In genomic region chr6:19841181-19841580, GRCh38 we compare ENCODE assay signal across 14 cellular contexts. TPM values are rescaled to one million over a fixed set of nuclear protein-coding genes. Genes with fewer than 3 reads are reported as not detected.
DNase-seq lines count a peak whose midpoint lies in the region; ATAC-seq and TF ChIP-seq lines count a peak whose summit lies in the region.
"Had no signal": no experiment of that assay in that cellular context is flagged by ENCODE, and none has a peak within 500 bp of the region (broad histone marks: within the 10 kb centered on the region; RNA-seq: fewer than 3 reads in every experiment).

No MANE protein-coding gene starts in this region.

- H3K36me3 ChIP-seq in brain microvascular endothelial cell (replicated peaks) = no peaks in the 10 kb centered on the region

- peak; percentile 28 for DNase-seq in EH (ENCODE audit: low read depth)
- peak; percentile 34 for DNase-seq in midbrain (lab: John Stamatoyannopoulos, UW)
- DNase-seq in activated CD4-positive, alpha-beta T cell treated with anti-CD3 and anti-CD28 coated beads, Interleukin-2, amount 10 ng/mL, durations not matched to agents 7 days and 5 days = no peak
- no peak for DNase-seq in stimulated activated naive CD8-positive, alpha-beta T cell treated with anti-CD3 and anti-CD28 coated beads, Interleukin-15, amount 100 ng/mL, for 72 hours
- DNase-seq in brain microvascular endothelial cell = no peak
- DNase-seq in NCI-H1436 treated with DMSO at 0.1 percent for 48 hours (lab: John Stamatoyannopoulos, UW) = no peak
- DNase-seq: activated CD4-positive, alpha-beta memory T cell treated with anti-CD3 and anti-CD28 coated beads, Interleukin-2, amount 10 ng/mL, durations not matched to agents 7 days and 5 days; DND-41; KBM-7; NCI-H446; stimulated activated naive CD8-positive, alpha-beta T cell treated with anti-CD3 and anti-CD28 coated beads, Interleukin-15, Interleukin-2, amounts not matched to agents 100 U/mL and 50 U/mL, for 24 hours had no signal

- peak overlapping the region; percentile 90 for H3K27ac ChIP-seq in 22Rv1
- H3K27ac ChIP-seq in brain microvascular endothelial cell = no peak overlapping the region
- H3K27ac ChIP-seq: HL-60 had no signal

- CTCF ChIA-PET in activated CD4-positive, alpha-beta T cell treated with anti-CD3 and anti-CD28 coated beads, Interleukin-2, amount 10 ng/mL, durations not matched to agents 7 days and 5 days (lab: Charles Lee) = no interaction called here

- peaks cover 64% of the 10 kb centered on the region for H3K4me1 Mint-ChIP-seq in brain
- peaks cover 8% of the 10 kb centered on the region for H3K4me1 Mint-ChIP-seq in activated CD4-positive, alpha-beta T cell treated with anti-CD3 and anti-CD28 coated beads, Interleukin-2, amount 10 ng/mL, durations not matched to agents 7 days and 5 days
- H3K4me1 Mint-ChIP-seq in stimulated activated naive CD8-positive, alpha-beta T cell treated with anti-CD3 and anti-CD28 coated beads, Interleukin-15, amount 100 ng/mL, for 72 hours = peaks cover 14% of the 10 kb centered on the region

- H3K36me3 Mint-ChIP-seq in brain = peaks cover 26% of the 10 kb centered on the region
- peaks cover 2% of the 10 kb centered on the region for H3K36me3 Mint-ChIP-seq in activated CD4-positive, alpha-beta T cell treated with anti-CD3 and anti-CD28 coated beads, Interleukin-2, amount 10 ng/mL, durations not matched to agents 7 days and 5 days (ENCODE audit: low read depth)

- peak overlapping the region in 4 of 5 experiments; percentile 80 to 98 (median 86) for H3K27ac Mint-ChIP-seq in brain
- H3K27ac Mint-ChIP-seq in activated CD4-positive, alpha-beta T cell treated with anti-CD3 and anti-CD28 coated beads, Interleukin-2, amount 10 ng/mL, durations not matched to agents 7 days and 5 days = no peak overlapping the region
- H3K27ac Mint-ChIP-seq in stimulated activated naive CD8-positive, alpha-beta T cell treated with anti-CD3 and anti-CD28 coated beads, Interleukin-15, amount 100 ng/mL, for 72 hours = no peak overlapping the region
- H3K27ac Mint-ChIP-seq: activated CD4-positive, alpha-beta memory T cell treated with anti-CD3 and anti-CD28 coated beads, Interleukin-2, amount 10 ng/mL, durations not matched to agents 7 days and 5 days had no signal

- H3K4me3 Mint-ChIP-seq in brain = peak overlapping the region; percentile 92 to 98 (median 93)
- no peak overlapping the region for H3K4me3 Mint-ChIP-seq in activated CD4-positive, alpha-beta T cell treated with anti-CD3 and anti-CD28 coated beads, Interleukin-2, amount 10 ng/mL, durations not matched to agents 7 days and 5 days
- no peak overlapping the region for H3K4me3 Mint-ChIP-seq in stimulated activated naive CD8-positive, alpha-beta T cell treated with anti-CD3 and anti-CD28 coated beads, Interleukin-15, amount 100 ng/mL, for 72 hours
- H3K4me3 Mint-ChIP-seq: activated CD4-positive, alpha-beta memory T cell treated with anti-CD3 and anti-CD28 coated beads, Interleukin-2, amount 10 ng/mL, durations not matched to agents 7 days and 5 days had no signal

- ATAC-seq in stimulated activated naive CD8-positive, alpha-beta T cell treated with anti-CD3 and anti-CD28 coated beads, Interleukin-15, amount 100 ng/mL, for 72 hours = no peak
- ATAC-seq: stimulated activated naive CD8-positive, alpha-beta T cell treated with anti-CD3 and anti-CD28 coated beads, Interleukin-15, Interleukin-2, amounts not matched to agents 100 U/mL and 50 U/mL, for 24 hours had no signal

- in situ Hi-C loops in brain microvascular endothelial cell (cut with HindIII; ENCODE audit: low pct_ligation_motif_present, low sequenced_read_pairs) = no loop called here

- POLR2A ChIA-PET in activated CD4-positive, alpha-beta T cell treated with anti-CD3 and anti-CD28 coated beads, Interleukin-2, amount 10 ng/mL, durations not matched to agents 7 days and 5 days (lab: Charles Lee) = no interaction called here

- H3K27me3 ChIP-seq in brain microvascular endothelial cell (replicated peaks) = no peaks in the 10 kb centered on the region

- no peak overlapping the region for H3K4me3 ChIP-seq in brain microvascular endothelial cell (ENCODE audit: low read depth, low read length)

- peaks cover 0 to 8% (median 0%) of the 10 kb centered on the region in 5 experiments for H3K9me3 Mint-ChIP-seq in brain
- no peaks in the 10 kb centered on the region for H3K9me3 Mint-ChIP-seq in activated CD4-positive, alpha-beta T cell treated with anti-CD3 and anti-CD28 coated beads, Interleukin-2, amount 10 ng/mL, durations not matched to agents 7 days and 5 days
- no peaks in the 10 kb centered on the region for H3K9me3 Mint-ChIP-seq in stimulated activated naive CD8-positive, alpha-beta T cell treated with anti-CD3 and anti-CD28 coated beads, Interleukin-15, amount 100 ng/mL, for 72 hours

- H3K27me3 Mint-ChIP-seq in brain = peaks cover 27% of the 10 kb centered on the region
- peaks cover 57% of the 10 kb centered on the region for H3K27me3 Mint-ChIP-seq in activated CD4-positive, alpha-beta T cell treated with anti-CD3 and anti-CD28 coated beads, Interleukin-2, amount 10 ng/mL, durations not matched to agents 7 days and 5 days
- peaks cover 60% of the 10 kb centered on the region for H3K27me3 Mint-ChIP-seq in stimulated activated naive CD8-positive, alpha-beta T cell treated with anti-CD3 and anti-CD28 coated beads, Interleukin-15, amount 100 ng/mL, for 72 hours

- TF ChIP-seq CTCF in 22Rv1 (IDR thresholded peaks at IDR 0.05) (no peak), brain (conservative IDR thresholded peaks at IDR 0.05) (no peak), brain microvascular endothelial cell (IDR thresholded peaks at IDR 0.05; ENCODE audit: low read depth, low read length, missing control alignments) (no peak)

RNA-seq across cellular contexts. Expression of gene ID4, which starts 4.0 kb away (rescaled TPM):
- 99.6 TPM for polyA plus RNA-seq in brain (ENCODE audit: insufficient read depth, low read depth, low replicate concordance)
- total RNA-seq in activated CD4-positive, alpha-beta T cell treated with anti-CD3 and anti-CD28 coated beads, Interleukin-2, amount 10 ng/mL, durations not matched to agents 7 days and 5 days = not detected
- total RNA-seq: activated CD4-positive, alpha-beta memory T cell treated with anti-CD3 and anti-CD28 coated beads, Interleukin-2, amount 10 ng/mL, durations not matched to agents 7 days and 5 days had no signal

Comparison
In these comparisons a context has a peak if more than half of its experiments do, and no peak if none do; other contexts are left out.
1. DNase-seq: peak in EH (single experiment) and midbrain (single experiment); none in activated CD4-positive, alpha-beta T cell treated with anti-CD3 and anti-CD28 coated beads, Interleukin-2, amount 10 ng/mL, durations not matched to agents 7 days and 5 days (single experiment), stimulated activated naive CD8-positive, alpha-beta T cell treated with anti-CD3 and anti-CD28 coated beads, Interleukin-15, amount 100 ng/mL, for 72 hours (0 of 2), brain microvascular endothelial cell (single experiment) and NCI-H1436 treated with DMSO at 0.1 percent for 48 hours (single experiment).
2. H3K27ac Mint-ChIP-seq: peak in brain (4 of 5); none in activated CD4-positive, alpha-beta T cell treated with anti-CD3 and anti-CD28 coated beads, Interleukin-2, amount 10 ng/mL, durations not matched to agents 7 days and 5 days (single experiment) and stimulated activated naive CD8-positive, alpha-beta T cell treated with anti-CD3 and anti-CD28 coated beads, Interleukin-15, amount 100 ng/mL, for 72 hours (0 of 2).
3. H3K4me3 Mint-ChIP-seq: peak in brain (5 of 5); none in activated CD4-positive, alpha-beta T cell treated with anti-CD3 and anti-CD28 coated beads, Interleukin-2, amount 10 ng/mL, durations not matched to agents 7 days and 5 days (single experiment) and stimulated activated naive CD8-positive, alpha-beta T cell treated with anti-CD3 and anti-CD28 coated beads, Interleukin-15, amount 100 ng/mL, for 72 hours (0 of 2).